ENCODE assay signal across 1 cellular context in genomic region chr9:98899399-98900056, GRCh38.
TF ChIP-seq lines count a peak whose summit lies in the region.

No MANE protein-coding gene starts in this region.

TF ChIP-seq in K562, 482 proteins besides CTCF, POLR2A, EP300 and RAD21 (continued from another document):
- TF ChIP-seq, protein P1, sequence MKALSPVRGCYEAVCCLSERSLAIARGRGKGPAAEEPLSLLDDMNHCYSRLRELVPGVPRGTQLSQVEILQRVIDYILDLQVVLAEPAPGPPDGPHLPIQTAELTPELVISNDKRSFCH (CRISPR knock-in tag; IDR thresholded peaks at IDR 0.05): no peak
- TF ChIP-seq, protein P1 (tag; IDR thresholded peaks at IDR 0.05): no peak
